In genomic region chr13:57557979-57558529, GRCh38 we compare ENCODE assay signal across 10 cellular contexts.
DNase-seq lines count a peak whose midpoint lies in the region; ATAC-seq and TF ChIP-seq lines count a peak whose summit lies in the region.
"Had no signal": no experiment of that assay in that cellular context is flagged by ENCODE, and none has a peak within 500 bp of the region (broad histone marks: within the 10 kb centered on the region; RNA-seq: fewer than 3 reads in every experiment).

No MANE protein-coding gene starts in this region.

- intact Hi-C loops in Caco-2 (cut with micrococcal nuclease; ENCODE audit: unreplicated experiment) = loop anchor here (5.0 kb wide), 1 partner anchor 46 kb away; no protein-coding TSS in a partner anchor

- POLR2A ChIA-PET in Caco-2 (lab: Charles Lee) = no interaction called here

- H3K27ac Mint-ChIP-seq in Caco-2 (ENCODE audit: unreplicated experiment) = no peak overlapping the region
- H3K27ac Mint-ChIP-seq: dendritic cell treated with granulocyte-macrophage colony-stimulating factor and Interleukin-4, amounts not matched to agents 40 ng/mL and 50 ng/mL, for 4 days had no signal

- peak; percentile 23 for DNase-seq in RKO (ENCODE audit: low spot score)
- DNase-seq in iPS-NIHi11 (ENCODE audit: low spot score) = peak; percentile 25
- no peak for DNase-seq in germinal center (ENCODE audit: low spot score)
- DNase-seq in NCI-H2081 treated with DMSO at 0.1 percent for 48 hours (lab: John Stamatoyannopoulos, UW) = no peak
- DNase-seq in Caco-2 = no peak
- DNase-seq: left colon had no signal

- H3K4me1 ChIP-seq in Caco-2 = no peaks in the 10 kb centered on the region

- H3K36me3 Mint-ChIP-seq in Caco-2 (ENCODE audit: insufficient read depth, unreplicated experiment) = no peaks in the 10 kb centered on the region

- H3K4me3 Mint-ChIP-seq in Caco-2 (ENCODE audit: unreplicated experiment) = no peak overlapping the region
- H3K4me3 Mint-ChIP-seq: dendritic cell treated with granulocyte-macrophage colony-stimulating factor and Interleukin-4, amounts not matched to agents 40 ng/mL and 50 ng/mL, for 4 days had no signal

- peak; percentile 50 for TF ChIP-seq CTCF in C4-2B (conservative IDR thresholded peaks at IDR 0.05)
- peak in 1 of 2 experiments; percentile 43 for TF ChIP-seq CTCF in Caco-2 (IDR thresholded peaks at IDR 0.05; ENCODE audit: insufficient read depth in 1 of 2, low read depth in 1 of 2, low read length in 1 of 2, severe bottlenecking in 1 of 2, unreplicated experiment in 1 of 2)

- no peaks in the 10 kb centered on the region for H3K36me3 ChIP-seq in Caco-2 (ENCODE audit: control insufficient read depth, insufficient read depth, low read length)

- BruUV-seq in Caco-2 (replicated peaks; lab: Mats Ljungman, UMichigan) = no TSS peak

- H3K27ac ChIP-seq in C4-2B = no peak overlapping the region

- CTCF ChIA-PET in Caco-2 (lab: Charles Lee) = no interaction called here

- peaks cover 3% of the 10 kb centered on the region for H3K27me3 Mint-ChIP-seq in Caco-2 (ENCODE audit: insufficient read depth, unreplicated experiment)
- H3K27me3 Mint-ChIP-seq: dendritic cell treated with granulocyte-macrophage colony-stimulating factor and Interleukin-4, amounts not matched to agents 40 ng/mL and 50 ng/mL, for 4 days had no signal

- no peaks in the 10 kb centered on the region for H3K4me1 Mint-ChIP-seq in Caco-2 (ENCODE audit: low read depth, unreplicated experiment)

- 0 out of 2 replicates have a peak, but pooled peaks cover 5% of the 10 kb centered on the region for H3K9me3 ChIP-seq in Caco-2

- ATAC-seq in HG02610 (IDR thresholded peaks at IDR 0.05; ENCODE audit: unreplicated experiment) (peak; percentile 63), HG03025 (IDR thresholded peaks at IDR 0.05; ENCODE audit: low FRiP score, unreplicated experiment) (no peak)
- ATAC-seq: left colon had no signal

- H3K4me3 ChIP-seq in Caco-2 (ENCODE audit: low read depth, low read length) = no peak overlapping the region

- peaks cover 8% of the 10 kb centered on the region for H3K9me3 Mint-ChIP-seq in Caco-2 (ENCODE audit: unreplicated experiment)

- no peaks in the 10 kb centered on the region for H3K27me3 ChIP-seq in Caco-2 (replicated peaks; ENCODE audit: control insufficient read depth, insufficient read depth, low read length)

Comparison
In these comparisons a context has a peak if more than half of its experiments do, and no peak if none do; other contexts are left out.
1. DNase-seq: peak in RKO (single experiment) and iPS-NIHi11 (single experiment); none in germinal center (single experiment), NCI-H2081 treated with DMSO at 0.1 percent for 48 hours (single experiment) and Caco-2 (0 of 2).